Comparison of ENCODE assay signal across 9 cellular contexts in genomic region chr15:25859838-25860645, GRCh38. TPM values are rescaled to one million over a fixed set of nuclear protein-coding genes. Genes with fewer than 3 reads are reported as not detected.
DNase-seq lines count a peak whose midpoint lies in the region; ATAC-seq and TF ChIP-seq lines count a peak whose summit lies in the region.
"Had no signal": no experiment of that assay in that cellular context is flagged by ENCODE, and none has a peak within 500 bp of the region (broad histone marks: within the 10 kb centered on the region; RNA-seq: fewer than 3 reads in every experiment).

No MANE protein-coding gene starts in this region.

- peak overlapping the region; percentile 4 for H3K4me3 ChIP-seq in smooth muscle cell

- peaks cover 73% of the 10 kb centered on the region for H3K4me1 Mint-ChIP-seq in activated T-cell treated with anti-CD3 and anti-CD28 coated beads, Interleukin-2, amount 50 U/mL, for 72 hours (ENCODE audit: low read depth)

- ATAC-seq in activated T-cell treated with anti-CD3 and anti-CD28 coated beads, Interleukin-2, amount 50 U/mL, for 72 hours (replicated peaks in 1 of 2), result peak; percentile 59 to 60
- ATAC-seq in HG03139 (IDR thresholded peaks at IDR 0.05; ENCODE audit: unreplicated experiment) (no peak), GM21723 (IDR thresholded peaks at IDR 0.05; ENCODE audit: unreplicated experiment) (no peak)

- no peaks in the 10 kb centered on the region for H4K20me1 ChIP-seq in smooth muscle cell (ENCODE audit: low read depth)

- DNase-seq in H4 (ENCODE audit: low spot score) (peak; percentile 36), foreskin melanocyte (peak; percentile 69), smooth muscle cell (lab: John Stamatoyannopoulos, UW; ENCODE audit: unreplicated experiment) (no peak), NCI-H510A (lab: John Stamatoyannopoulos, UW) (no peak), GM19238 (ENCODE audit: insufficient read length, low spot score) (no peak)
- peak in 1 of 2 donors; percentile 55 for DNase-seq in activated T-cell treated with anti-CD3 and anti-CD28 coated beads, Interleukin-2, amount 50 U/mL, for 72 hours
- DNase-seq: HCEC 1CT had no signal

- peak overlapping the region; percentile 92 for H3K4me2 ChIP-seq in smooth muscle cell

- peaks cover 5% of the 10 kb centered on the region for H3K27me3 Mint-ChIP-seq in activated T-cell treated with anti-CD3 and anti-CD28 coated beads, Interleukin-2, amount 50 U/mL, for 72 hours (ENCODE audit: low read depth)

- H3K27ac Mint-ChIP-seq in activated T-cell treated with anti-CD3 and anti-CD28 coated beads, Interleukin-2, amount 50 U/mL, for 72 hours, result peak overlapping the region; percentile 90

- H3K79me2 ChIP-seq in smooth muscle cell (ENCODE audit: low read depth), result peaks cover 71% of the 10 kb centered on the region

- peak overlapping the region; percentile 95 to 97 for H3K4me3 Mint-ChIP-seq in activated T-cell treated with anti-CD3 and anti-CD28 coated beads, Interleukin-2, amount 50 U/mL, for 72 hours

- no peaks in the 10 kb centered on the region for H3K9me3 ChIP-seq in smooth muscle cell (replicated peaks; ENCODE audit: low read depth)

- WGBS in smooth muscle cell (ENCODE audit: low lambda C conversion rate), result 82% methylated on average over 15 of the region's 15 CpGs

- H3K4me1 ChIP-seq in smooth muscle cell (ENCODE audit: low read depth), result no peaks in the 10 kb centered on the region

- H3K27ac ChIP-seq in smooth muscle cell (ENCODE audit: low read depth), result peak overlapping the region; percentile 51

- peaks cover 4% of the 10 kb centered on the region for H3F3A ChIP-seq in smooth muscle cell (ENCODE audit: low read depth)

- H3K9ac ChIP-seq in smooth muscle cell (ENCODE audit: low read depth), result peak overlapping the region; percentile 6

- no peaks in the 10 kb centered on the region for H3K36me3 ChIP-seq in smooth muscle cell (ENCODE audit: low read depth)

- no peak overlapping the region for H2AFZ ChIP-seq in smooth muscle cell (ENCODE audit: low read depth)

- TF ChIP-seq CTCF in smooth muscle cell (IDR thresholded peaks at IDR 0.05; ENCODE audit: borderline replicate concordance, insufficient read depth, poor library complexity, severe bottlenecking), result no peak

- H3K9me3 Mint-ChIP-seq in activated T-cell treated with anti-CD3 and anti-CD28 coated beads, Interleukin-2, amount 50 U/mL, for 72 hours, result peaks cover 2% of the 10 kb centered on the region in 2 donors

- peaks cover 5% of the 10 kb centered on the region for H3K27me3 ChIP-seq in smooth muscle cell (ENCODE audit: low read depth)

- H3K36me3 Mint-ChIP-seq in activated T-cell treated with anti-CD3 and anti-CD28 coated beads, Interleukin-2, amount 50 U/mL, for 72 hours (ENCODE audit: insufficient read depth in 2 of 2), result peaks cover 15 to 35% of the 10 kb centered on the region in 2 donors

RNA-seq across cellular contexts. Expression of gene ATP10A, which starts 3.1 kb away (rescaled TPM):
- 1.3 and 2.4 TPM in 2 replicates for total RNA-seq in H4 (2014; rRNA removed; shearing (Covaris generic))
- total RNA-seq in activated T-cell treated with anti-CD3 and anti-CD28 coated beads, Interleukin-2, amount 50 U/mL, for 72 hours, result 10 to 100 TPM; 21.9 to 25.6 TPM
- 10.6 and 25.7 TPM in 2 replicates for total RNA-seq in smooth muscle cell
- polyA plus RNA-seq in smooth muscle cell, result 6.6 and 12.3 TPM in 2 replicates

Comparison
In these comparisons a context has a peak if more than half of its experiments do, and no peak if none do; other contexts are left out.
1. DNase-seq: peak in H4 (single experiment) and foreskin melanocyte (single experiment); none in smooth muscle cell (single experiment), NCI-H510A (single experiment) and GM19238 (single experiment).
2. ATAC-seq: peak in activated T-cell treated with anti-CD3 and anti-CD28 coated beads, Interleukin-2, amount 50 U/mL, for 72 hours (2 of 2); none in HG03139 (single experiment) and GM21723 (single experiment).